8 cellular contexts compared by ENCODE assay signal in genomic region chr22:22207845-22208564, GRCh38. TPM values are rescaled to one million over a fixed set of nuclear protein-coding genes. Genes with fewer than 3 reads are reported as not detected.
DNase-seq lines count a peak whose midpoint lies in the region; ATAC-seq and TF ChIP-seq lines count a peak whose summit lies in the region.

No MANE protein-coding gene starts in this region.

- peaks cover 68% of the 10 kb centered on the region for H3K4me1 ChIP-seq in DOHH2 (ENCODE audit: control insufficient read depth, low read length)

- ATAC-seq in GM21529 (IDR thresholded peaks at IDR 0.05; ENCODE audit: unreplicated experiment), result peak; percentile 86

- H3K9me3 Mint-ChIP-seq in IgD-negative memory B cell, result no peaks in the 10 kb centered on the region
- H3K9me3 Mint-ChIP-seq in activated T-helper 1 cell treated with anti-CD3 and anti-CD28 coated beads, Interleukin-12 subunit alpha, Interleukin-12 subunit beta, Interleukin-2, Interleukin-4 antibody, amounts not matched to agents 30 ng/mL and 10 ng/mL and 1 ng/mL, durations not matched to agents 14 hours and 24 hours and 36 hours, result no peaks in the 10 kb centered on the region

- no peaks in the 10 kb centered on the region for H3K9me3 ChIP-seq in DOHH2 (ENCODE audit: control insufficient read depth, insufficient read depth, low read length)

- intact Hi-C loops in activated T-helper 1 cell treated with anti-CD3 and anti-CD28 coated beads, Interleukin-12 subunit alpha, Interleukin-12 subunit beta, Interleukin-2, Interleukin-4 antibody, amounts not matched to agents 30 ng/mL and 10 ng/mL and 1 ng/mL, durations not matched to agents 14 hours and 24 hours and 36 hours (cut with micrococcal nuclease), result loop anchor here (1.0 to 2.0 kb wide), 4 partner anchors 27 to 215 kb away; no protein-coding TSS in a partner anchor

- peaks cover 1% of the 10 kb centered on the region for H3K36me3 Mint-ChIP-seq in IgD-negative memory B cell
- H3K36me3 Mint-ChIP-seq in activated T-helper 1 cell treated with anti-CD3 and anti-CD28 coated beads, Interleukin-12 subunit alpha, Interleukin-12 subunit beta, Interleukin-2, Interleukin-4 antibody, amounts not matched to agents 30 ng/mL and 10 ng/mL and 1 ng/mL, durations not matched to agents 14 hours and 24 hours and 36 hours (ENCODE audit: low read depth), result no peaks in the 10 kb centered on the region

- H3K4me1 Mint-ChIP-seq in IgD-negative memory B cell, result peaks cover 22 to 38% (median 25%) of the 10 kb centered on the region in 3 donors
- peaks cover 41% of the 10 kb centered on the region for H3K4me1 Mint-ChIP-seq in activated T-helper 1 cell treated with anti-CD3 and anti-CD28 coated beads, Interleukin-12 subunit alpha, Interleukin-12 subunit beta, Interleukin-2, Interleukin-4 antibody, amounts not matched to agents 30 ng/mL and 10 ng/mL and 1 ng/mL, durations not matched to agents 14 hours and 24 hours and 36 hours (ENCODE audit: low read depth)

- H3K27me3 Mint-ChIP-seq in IgD-negative memory B cell, result no peaks in the 10 kb centered on the region
- H3K27me3 Mint-ChIP-seq in activated T-helper 1 cell treated with anti-CD3 and anti-CD28 coated beads, Interleukin-12 subunit alpha, Interleukin-12 subunit beta, Interleukin-2, Interleukin-4 antibody, amounts not matched to agents 30 ng/mL and 10 ng/mL and 1 ng/mL, durations not matched to agents 14 hours and 24 hours and 36 hours (ENCODE audit: insufficient read depth), result peaks cover 4% of the 10 kb centered on the region

- H3K27me3 ChIP-seq in DOHH2 (ENCODE audit: control insufficient read depth, low read length), result no peaks in the 10 kb centered on the region

- peak overlapping the region; percentile 2 to 83 (median 54) for H3K4me3 Mint-ChIP-seq in IgD-negative memory B cell
- H3K4me3 Mint-ChIP-seq in activated T-helper 1 cell treated with anti-CD3 and anti-CD28 coated beads, Interleukin-12 subunit alpha, Interleukin-12 subunit beta, Interleukin-2, Interleukin-4 antibody, amounts not matched to agents 30 ng/mL and 10 ng/mL and 1 ng/mL, durations not matched to agents 14 hours and 24 hours and 36 hours, result no peak overlapping the region

- H3K79me2 ChIP-seq in DOHH2 (ENCODE audit: control insufficient read depth, low read length), result no peaks in the 10 kb centered on the region

- H3K9me2 ChIP-seq in DOHH2 (replicated peaks; ENCODE audit: control insufficient read depth, low read length), result no peaks in the 10 kb centered on the region

- peak overlapping the region; percentile 73 for H3K4me3 ChIP-seq in DOHH2 (ENCODE audit: low read length)

- DNase-seq in RPMI7951 (ENCODE audit: low read depth) (peak; percentile 52), globus pallidus (ENCODE audit: low spot score) (peak; percentile 26), retina (peak; percentile 61), mesenteric fat pad (ENCODE audit: low spot score) (no peak)
- DNase-seq in activated T-helper 1 cell treated with anti-CD3 and anti-CD28 coated beads, Interleukin-12 subunit alpha, Interleukin-12 subunit beta, Interleukin-2, Interleukin-4 antibody, amounts not matched to agents 30 ng/mL and 10 ng/mL and 1 ng/mL, durations not matched to agents 14 hours and 24 hours and 36 hours (ENCODE audit: low spot score), result peak; percentile 75

- no peaks in the 10 kb centered on the region for H4K20me1 ChIP-seq in DOHH2 (ENCODE audit: control insufficient read depth, insufficient read depth, low read depth, low read length)

- no peaks in the 10 kb centered on the region for H3K36me3 ChIP-seq in DOHH2 (ENCODE audit: control insufficient read depth, low read length)

- peak overlapping the region; percentile 97 for H3K4me2 ChIP-seq in DOHH2 (ENCODE audit: low read length)

- TF ChIP-seq CTCF in DOHH2 (IDR thresholded peaks at IDR 0.05; ENCODE audit: low read depth, low read length, poor library complexity, severe bottlenecking), result peak; percentile 97

- peak overlapping the region; percentile 97 for H3K27ac ChIP-seq in DOHH2 (ENCODE audit: low read depth, low read length)

- peaks cover 30% of the 10 kb centered on the region for H3F3A ChIP-seq in DOHH2 (ENCODE audit: control insufficient read depth, insufficient read depth)

- peak overlapping the region in 1 of 3 donors; percentile 76 for H3K27ac Mint-ChIP-seq in IgD-negative memory B cell
- peak overlapping the region; percentile 84 for H3K27ac Mint-ChIP-seq in activated T-helper 1 cell treated with anti-CD3 and anti-CD28 coated beads, Interleukin-12 subunit alpha, Interleukin-12 subunit beta, Interleukin-2, Interleukin-4 antibody, amounts not matched to agents 30 ng/mL and 10 ng/mL and 1 ng/mL, durations not matched to agents 14 hours and 24 hours and 36 hours

RNA-seq across cellular contexts. Expression of gene VPREB1, which starts 36.6 kb away (rescaled TPM):
- 1.4 TPM for polyA plus RNA-seq in IgD-negative memory B cell
- total RNA-seq in RPMI7951 (2014; rRNA removed; shearing (Covaris generic)), result not detected in 2 replicates
- total RNA-seq in activated T-helper 1 cell treated with anti-CD3 and anti-CD28 coated beads, Interleukin-12 subunit alpha, Interleukin-12 subunit beta, Interleukin-2, Interleukin-4 antibody, amounts not matched to agents 30 ng/mL and 10 ng/mL and 1 ng/mL, durations not matched to agents 14 hours and 24 hours and 36 hours, result not detected in 2 replicates
- not detected for total RNA-seq in mesenteric fat pad
